ENCODE assay signal across 16 cellular contexts in the genomic region with DNA sequence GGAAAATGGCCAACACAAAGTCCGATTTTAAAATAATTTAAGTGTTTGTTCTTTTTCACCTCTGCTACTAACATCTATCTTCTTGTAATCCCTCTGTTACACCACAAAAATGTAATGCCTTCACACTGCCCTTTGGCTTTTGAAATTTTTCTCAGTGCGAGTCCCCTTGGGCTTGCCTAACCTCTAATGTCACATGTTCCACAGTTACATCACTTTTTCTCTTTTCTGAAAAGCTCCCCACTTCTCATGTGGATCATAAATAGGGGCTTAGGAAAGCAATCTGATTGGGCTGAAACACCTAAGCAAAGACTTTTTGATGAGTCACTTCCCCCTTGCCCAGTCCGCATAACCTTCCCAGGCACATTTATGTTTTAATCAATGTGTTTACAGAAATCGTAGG.
DNase-seq lines count a peak whose midpoint lies in the region; ATAC-seq, FAIRE-seq and TF ChIP-seq lines count a peak whose summit lies in the region.
"Had no signal": no experiment of that assay in that cellular context is flagged by ENCODE, and none has a peak within 500 bp of the region (broad histone marks: within the 10 kb centered on the region; RNA-seq: fewer than 3 reads in every experiment).

No MANE protein-coding gene starts in this region.

- H3K36me3 Mint-ChIP-seq in endodermal cell (ENCODE audit: low read depth) = no peaks in the 10 kb centered on the region
- H3K36me3 Mint-ChIP-seq in stimulated activated naive B cell treated with anti-CD40 and anti-IgM and Interleukin-4, amounts not matched to agents 10 μg/mL and 1 μg/mL and 100 μg/mL, for 72 hours = no peaks in the 10 kb centered on the region
- H3K36me3 Mint-ChIP-seq: natural killer cell treated with Interleukin-12 subunit alpha and Interleukin-12 subunit beta and Interleukin-15 and Interleukin-18, amount 100 ng/mL, for 72 hours had no signal

- H3K4me1 ChIP-seq in endodermal cell (ENCODE audit: control insufficient read depth, insufficient read depth, low read length) = no peaks in the 10 kb centered on the region
- H3K4me1 ChIP-seq: foreskin keratinocyte had no signal

- peaks cover 3% of the 10 kb centered on the region for H3K9me3 Mint-ChIP-seq in endodermal cell
- peaks cover 3 to 6% of the 10 kb centered on the region in 2 donors for H3K9me3 Mint-ChIP-seq in stimulated activated naive B cell treated with anti-CD40 and anti-IgM and Interleukin-4, amounts not matched to agents 10 μg/mL and 1 μg/mL and 100 μg/mL, for 72 hours

- no peak for ATAC-seq in HG02885 (IDR thresholded peaks at IDR 0.05; ENCODE audit: poor library complexity, unreplicated experiment)
- no peak for ATAC-seq in stimulated activated naive B cell treated with anti-CD40 and anti-IgM and Interleukin-4, amounts not matched to agents 10 μg/mL and 1 μg/mL and 100 μg/mL, for 72 hours (replicated peaks)
- ATAC-seq: foreskin keratinocyte; natural killer cell treated with Interleukin-12 subunit alpha and Interleukin-12 subunit beta and Interleukin-15 and Interleukin-18, amount 100 ng/mL, for 72 hours had no signal

- H3K27ac ChIP-seq in endodermal cell (ENCODE audit: low read depth, low read length) = no peak overlapping the region
- H3K27ac ChIP-seq: C4-2B, foreskin keratinocyte had no signal

- H3K9ac ChIP-seq in endodermal cell (ENCODE audit: extremely low read depth, low read length, poor library complexity, severe bottlenecking) = no peak overlapping the region

- no peak for TF ChIP-seq POLR2A in H54 (IDR thresholded peaks at IDR 0.05; ENCODE audit: low read depth, low read length)
- TF ChIP-seq POLR2A in GM12892 (IDR thresholded peaks at IDR 0.05; ENCODE audit: low read depth, low read length) = no peak

- WGBS in endodermal cell (ENCODE audit: insufficient coverage in 1 of 2, insufficient read length in 1 of 2), 2 experiments = 93 to 100% methylated on average over 1 to 3 of the region's 4 CpGs

- no peaks in the 10 kb centered on the region for H3K9me3 ChIP-seq in endodermal cell (ENCODE audit: control insufficient read depth, low read length)

- no peak overlapping the region for H3K4me3 Mint-ChIP-seq in endodermal cell
- no peak overlapping the region for H3K4me3 Mint-ChIP-seq in stimulated activated naive B cell treated with anti-CD40 and anti-IgM and Interleukin-4, amounts not matched to agents 10 μg/mL and 1 μg/mL and 100 μg/mL, for 72 hours
- H3K4me3 Mint-ChIP-seq: activated T-helper 1 cell treated with anti-CD3 and anti-CD28 coated beads, Interleukin-12 subunit alpha, Interleukin-12 subunit beta, Interleukin-2, Interleukin-4 antibody, amounts not matched to agents 30 ng/mL and 10 ng/mL and 1 ng/mL, durations not matched to agents 14 hours and 24 hours and 36 hours; natural killer cell treated with Interleukin-12 subunit alpha and Interleukin-12 subunit beta and Interleukin-15 and Interleukin-18, amount 100 ng/mL, for 72 hours had no signal

- no peaks in the 10 kb centered on the region for H3K27me3 ChIP-seq in endodermal cell (ENCODE audit: control insufficient read depth, insufficient read depth, low read length, poor library complexity, severe bottlenecking)
- H3K27me3 ChIP-seq: foreskin keratinocyte had no signal

- no peaks in the 10 kb centered on the region for H3K27me3 Mint-ChIP-seq in endodermal cell (ENCODE audit: insufficient read depth)
- H3K27me3 Mint-ChIP-seq in stimulated activated naive B cell treated with anti-CD40 and anti-IgM and Interleukin-4, amounts not matched to agents 10 μg/mL and 1 μg/mL and 100 μg/mL, for 72 hours = no peaks in the 10 kb centered on the region
- H3K27me3 Mint-ChIP-seq: natural killer cell treated with Interleukin-12 subunit alpha and Interleukin-12 subunit beta and Interleukin-15 and Interleukin-18, amount 100 ng/mL, for 72 hours had no signal

- DNase-seq in H54 (ENCODE audit: insufficient read length, low spot score) (no peak), NCI-H460 (ENCODE audit: extremely low read depth, low read depth) (peak; percentile 40), endodermal cell (no peak), skeletal muscle cell (ENCODE audit: low read depth) (peak; percentile 54), GM12892 (ENCODE audit: insufficient read length) (no peak)
- no peak for DNase-seq in stimulated activated naive B cell treated with anti-CD40 and anti-IgM and Interleukin-4, amounts not matched to agents 10 μg/mL and 1 μg/mL and 100 μg/mL, for 72 hours
- DNase-seq: foreskin keratinocyte; NCI-H2081 treated with DMSO at 0.1 percent for 48 hours; posterior cingulate gyrus; stimulated activated CD4-positive, alpha-beta T cell treated with anti-CD3 and anti-CD28 coated beads, Interleukin-12 subunit alpha, Interleukin-12 subunit beta, amount 100 ng/mL, for 4 hours; stimulated activated naive CD4-positive, alpha-beta T cell; T-helper 1 cell had no signal

- H3K27ac Mint-ChIP-seq in endodermal cell = peak overlapping the region; percentile 35
- no peak overlapping the region for H3K27ac Mint-ChIP-seq in stimulated activated naive B cell treated with anti-CD40 and anti-IgM and Interleukin-4, amounts not matched to agents 10 μg/mL and 1 μg/mL and 100 μg/mL, for 72 hours
- H3K27ac Mint-ChIP-seq: activated T-helper 1 cell treated with anti-CD3 and anti-CD28 coated beads, Interleukin-12 subunit alpha, Interleukin-12 subunit beta, Interleukin-2, Interleukin-4 antibody, amounts not matched to agents 30 ng/mL and 10 ng/mL and 1 ng/mL, durations not matched to agents 14 hours and 24 hours and 36 hours; natural killer cell treated with Interleukin-12 subunit alpha and Interleukin-12 subunit beta and Interleukin-15 and Interleukin-18, amount 100 ng/mL, for 72 hours had no signal

- no peak for TF ChIP-seq CTCF in endodermal cell (conservative IDR thresholded peaks at IDR 0.05)

- H3K4me3 ChIP-seq in endodermal cell (ENCODE audit: low read length) (no peak overlapping the region), skeletal muscle cell (ENCODE audit: low read depth, low read length) (no peak overlapping the region)

- no peaks in the 10 kb centered on the region for H3K4me1 Mint-ChIP-seq in endodermal cell
- no peaks in the 10 kb centered on the region for H3K4me1 Mint-ChIP-seq in stimulated activated naive B cell treated with anti-CD40 and anti-IgM and Interleukin-4, amounts not matched to agents 10 μg/mL and 1 μg/mL and 100 μg/mL, for 72 hours

- FAIRE-seq in H54 (lab: Jason Lieb, UNC) (peak; percentile 82), GM12892 (lab: Jason Lieb, UNC) (no peak)

- no peaks in the 10 kb centered on the region for H3K36me3 ChIP-seq in endodermal cell (ENCODE audit: control insufficient read depth, insufficient read depth, low read length)

Comparison
In these comparisons a context has a peak if more than half of its experiments do, and no peak if none do; other contexts are left out.
1. DNase-seq: peak in NCI-H460 (single experiment) and skeletal muscle cell (single experiment); none in H54 (single experiment), endodermal cell (single experiment), stimulated activated naive B cell treated with anti-CD40 and anti-IgM and Interleukin-4, amounts not matched to agents 10 μg/mL and 1 μg/mL and 100 μg/mL, for 72 hours (single experiment) and GM12892 (single experiment).